In the genomic region with DNA sequence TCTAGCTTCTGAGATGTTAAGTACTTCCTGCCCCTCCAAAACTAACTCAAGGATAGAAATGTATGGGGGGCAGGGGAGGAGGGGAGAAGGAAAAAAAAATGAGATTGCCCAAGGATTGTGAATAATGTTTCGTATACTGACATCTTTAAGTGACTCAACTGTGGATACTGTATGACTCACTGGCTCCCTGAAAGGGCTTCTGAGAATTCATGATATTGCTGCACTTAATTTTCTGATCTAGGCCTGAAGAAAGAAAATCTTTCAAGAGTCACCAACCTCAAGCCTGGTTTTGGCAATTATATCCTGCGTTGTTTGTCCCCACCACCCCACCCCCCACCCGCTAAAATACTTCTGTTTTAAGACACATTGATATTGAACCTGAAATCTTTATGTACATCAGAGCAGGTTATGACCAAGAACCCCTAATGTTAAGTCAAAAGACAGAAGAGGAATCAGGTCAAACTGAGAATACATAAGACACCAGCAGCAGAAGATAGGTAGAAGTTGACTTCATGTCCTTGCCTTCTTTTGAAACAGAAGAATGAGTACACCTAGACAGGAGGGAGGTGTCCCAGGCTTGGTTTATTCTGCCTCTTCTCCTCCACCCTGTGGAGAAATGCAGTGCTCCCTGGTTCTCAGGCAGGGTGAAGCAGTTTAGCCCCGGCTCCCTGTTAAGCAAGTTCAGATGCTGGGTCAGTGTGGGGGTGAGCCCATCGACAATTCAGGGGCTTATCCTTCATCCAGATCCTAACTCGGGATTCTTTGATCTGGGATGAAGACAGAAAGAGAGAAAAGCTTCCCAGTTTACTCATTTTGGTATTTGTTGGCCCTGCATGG, we compare ENCODE assay signal across 9 cellular contexts. TPM values are rescaled to one million over a fixed set of nuclear protein-coding genes. Genes with fewer than 3 reads are reported as not detected.
DNase-seq lines count a peak whose midpoint lies in the region; ATAC-seq and TF ChIP-seq lines count a peak whose summit lies in the region.
"Had no signal": no experiment of that assay in that cellular context is flagged by ENCODE, and none has a peak within 500 bp of the region (broad histone marks: within the 10 kb centered on the region; RNA-seq: fewer than 3 reads in every experiment).

No MANE protein-coding gene starts in this region.

- TF ChIP-seq EP300 in SK-N-SH (IDR thresholded peaks at IDR 0.05; ENCODE audit: borderline replicate concordance in 1 of 2, low read depth in 1 of 2, low read length in 1 of 2) = 0 out of 4 replicates have a peak, but pooled peaks of 1 of the 2 experiments have one; percentile 19

- H3F3A ChIP-seq in SK-N-SH (replicated peaks; ENCODE audit: insufficient read depth) = peaks cover 43% of the 10 kb centered on the region

- no peaks in the 10 kb centered on the region for H3K9me3 Mint-ChIP-seq in stimulated activated effector memory CD8-positive, alpha-beta T cell treated with anti-CD3 and anti-CD28 coated beads, Interleukin-12 subunit alpha, Interleukin-12 subunit beta, amount 100 ng/mL, for 72 hours

- 36% methylated on average over 6 of the region's 6 CpGs for WGBS in SK-N-SH (ENCODE audit: low lambda C conversion rate)

- CTCF ChIA-PET in SK-N-SH (lab: Yijun Ruan, JAX) (interaction anchor here (1.3 kb wide), 1 partner anchor 161 kb away, joined by 3 read pairs; no protein-coding TSS in a partner anchor), GM10248 (lab: Yijun Ruan, JAX) (interaction anchor here (1.2 to 2.0 kb wide), 3 partner anchors 12 to 161 kb away, joined by 3 to 5 read pairs (median 4); no protein-coding TSS in a partner anchor)

- POLR2A ChIA-PET in SK-N-SH (lab: Yijun Ruan, JAX) (no interaction called here), GM10248 (lab: Yijun Ruan, JAX) (no interaction called here)

- peak overlapping the region in 1 of 2 experiments; percentile 87; a peak in 3 of 4 replicates for H3K27ac ChIP-seq in SK-N-SH (ENCODE audit: low read depth in 2 of 2, low read length in 1 of 2)
- peak overlapping the region; percentile 81 for H3K27ac ChIP-seq in epithelial cell of prostate

- H3K4me3 Mint-ChIP-seq in stimulated activated effector memory CD8-positive, alpha-beta T cell treated with anti-CD3 and anti-CD28 coated beads, Interleukin-12 subunit alpha, Interleukin-12 subunit beta, amount 100 ng/mL, for 72 hours = peak overlapping the region; percentile 49

- peaks cover 36% of the 10 kb centered on the region for H3K4me1 Mint-ChIP-seq in stimulated activated effector memory CD8-positive, alpha-beta T cell treated with anti-CD3 and anti-CD28 coated beads, Interleukin-12 subunit alpha, Interleukin-12 subunit beta, amount 100 ng/mL, for 72 hours

- H2AFZ ChIP-seq in SK-N-SH (ENCODE audit: low read depth) = no peak overlapping the region

- peak; percentile 25 for DNase-seq in activated T-cell treated with anti-CD3 and anti-CD28 coated beads for 24 hours (ENCODE audit: low read depth)
- no peak for DNase-seq in activated T-cell treated with anti-CD3 and anti-CD28 coated beads for 4 hours
- no peak for DNase-seq in SK-N-SH
- DNase-seq in epithelial cell of prostate (ENCODE audit: low read depth, low spot score) = peak; percentile 46
- peak in 1 of 2 donors; percentile 60 for DNase-seq in stimulated activated effector memory CD8-positive, alpha-beta T cell treated with anti-CD3 and anti-CD28 coated beads, Interleukin-12 subunit alpha, Interleukin-12 subunit beta, amount 100 ng/mL, for 72 hours (ENCODE audit: low spot score in 2 of 2)
- DNase-seq in NCI-H2081 treated with DMSO at 0.1 percent for 48 hours (lab: John Stamatoyannopoulos, UW) = no peak
- no peak for DNase-seq in GM10248 (ENCODE audit: extremely low spot score)
- no peak for DNase-seq in NCI-H526 treated with DMSO at 0.1 percent for 48 hours (lab: John Stamatoyannopoulos, UW)
- DNase-seq: CD8-positive, alpha-beta memory T cell had no signal

- no peaks in the 10 kb centered on the region for H3K9me2 ChIP-seq in SK-N-SH

- no peak for TF ChIP-seq RAD21 in SK-N-SH (IDR thresholded peaks at IDR 0.05; ENCODE audit: low read length)

- peak overlapping the region; percentile 56 for H3K4me2 ChIP-seq in SK-N-SH

- peak; percentile 65 for ATAC-seq in stimulated activated effector memory CD8-positive, alpha-beta T cell treated with anti-CD3 and anti-CD28 coated beads, Interleukin-12 subunit alpha, Interleukin-12 subunit beta, amount 100 ng/mL, for 72 hours

- H3K4me3 ChIP-seq in SK-N-SH (ENCODE audit: low read depth in 2 of 2, low read length in 1 of 2) = 0 out of 4 replicates have a peak overlapping the region, but pooled peaks of 1 of the 2 experiments have one; percentile 1

- peak overlapping the region; percentile 5; the same call in 1 of the 2 replicates for H3K9ac ChIP-seq in SK-N-SH

- peaks cover 28 to 38% of the 10 kb centered on the region in 2 experiments for H3K36me3 ChIP-seq in SK-N-SH (replicated peaks in 1 of 2; ENCODE audit: control insufficient read depth in 1 of 2, insufficient read depth in 2 of 2, low read length in 1 of 2)

- TF ChIP-seq CTCF in SK-N-SH (IDR thresholded peaks at IDR 0.05) (no peak), GM10248 (IDR thresholded peaks at IDR 0.05; ENCODE audit: control extremely low read depth, extremely low read depth, low read depth, missing control alignments) (no peak)

- peak overlapping the region; percentile 84 for H3K27ac Mint-ChIP-seq in stimulated activated effector memory CD8-positive, alpha-beta T cell treated with anti-CD3 and anti-CD28 coated beads, Interleukin-12 subunit alpha, Interleukin-12 subunit beta, amount 100 ng/mL, for 72 hours

- peaks cover 77% of the 10 kb centered on the region for H3K36me3 Mint-ChIP-seq in stimulated activated effector memory CD8-positive, alpha-beta T cell treated with anti-CD3 and anti-CD28 coated beads, Interleukin-12 subunit alpha, Interleukin-12 subunit beta, amount 100 ng/mL, for 72 hours

- peaks cover 15% of the 10 kb centered on the region for H3K79me2 ChIP-seq in SK-N-SH (ENCODE audit: insufficient read depth)

- H3K4me1 ChIP-seq in SK-N-SH (ENCODE audit: control insufficient read depth in 1 of 2, insufficient read depth in 2 of 2, low read depth in 1 of 2, low read length in 1 of 2) = peaks cover 6 to 12% of the 10 kb centered on the region in 2 experiments; a peak in 3 of 4 replicates

- H3K9me3 ChIP-seq in SK-N-SH = no peaks in the 10 kb centered on the region

- peaks cover 14% of the 10 kb centered on the region for H4K20me1 ChIP-seq in SK-N-SH (ENCODE audit: insufficient read depth)

- no peaks in the 10 kb centered on the region for H3K27me3 ChIP-seq in SK-N-SH (ENCODE audit: insufficient read depth)

TF ChIP-seq in SK-N-SH, 30 proteins besides CTCF, POLR2A, EP300 and RAD21 (continues in another document):
- TF ChIP-seq, protein P1, sequence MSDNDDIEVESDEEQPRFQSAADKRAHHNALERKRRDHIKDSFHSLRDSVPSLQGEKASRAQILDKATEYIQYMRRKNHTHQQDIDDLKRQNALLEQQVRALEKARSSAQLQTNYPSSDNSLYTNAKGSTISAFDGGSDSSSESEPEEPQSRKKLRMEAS (IDR thresholded peaks at IDR 0.05; ENCODE audit: low read depth) = 0 out of 2 replicates have a peak, but pooled peaks have one; percentile 49
- no peak for TF ChIP-seq FOXM1 (IDR thresholded peaks at IDR 0.05; ENCODE audit: low read depth)
- TF ChIP-seq MEF2A (IDR thresholded peaks at IDR 0.05; ENCODE audit: borderline replicate concordance, low read depth) = no peak
- TF ChIP-seq TCF12 (IDR thresholded peaks at IDR 0.05) = peak; percentile 62; the same call in 1 of the 2 replicates
- no peak for TF ChIP-seq SIN3A (IDR thresholded peaks at IDR 0.05; ENCODE audit: borderline replicate concordance, low read depth, low read length)
- TF ChIP-seq USF2 (IDR thresholded peaks at IDR 0.05; ENCODE audit: borderline replicate concordance, low read depth, low read length) = no peak
- 0 out of 2 replicates have a peak, but pooled peaks have one; percentile 27 for TF ChIP-seq POLR2AphosphoS5 (IDR thresholded peaks at IDR 0.05; ENCODE audit: low read depth, low read length)
- TF ChIP-seq ELF1 (IDR thresholded peaks at IDR 0.05) = peak; percentile 17; the same call in 1 of the 2 replicates
- no peak for TF ChIP-seq GABPA (IDR thresholded peaks at IDR 0.05; ENCODE audit: low read depth)
- no peak for TF ChIP-seq CHD2 (IDR thresholded peaks at IDR 0.05; ENCODE audit: low read length, partially characterized antibody)
- no peak for TF ChIP-seq MXI1 (IDR thresholded peaks at IDR 0.05; ENCODE audit: low read depth, low read length)
- TF ChIP-seq, protein P2, sequence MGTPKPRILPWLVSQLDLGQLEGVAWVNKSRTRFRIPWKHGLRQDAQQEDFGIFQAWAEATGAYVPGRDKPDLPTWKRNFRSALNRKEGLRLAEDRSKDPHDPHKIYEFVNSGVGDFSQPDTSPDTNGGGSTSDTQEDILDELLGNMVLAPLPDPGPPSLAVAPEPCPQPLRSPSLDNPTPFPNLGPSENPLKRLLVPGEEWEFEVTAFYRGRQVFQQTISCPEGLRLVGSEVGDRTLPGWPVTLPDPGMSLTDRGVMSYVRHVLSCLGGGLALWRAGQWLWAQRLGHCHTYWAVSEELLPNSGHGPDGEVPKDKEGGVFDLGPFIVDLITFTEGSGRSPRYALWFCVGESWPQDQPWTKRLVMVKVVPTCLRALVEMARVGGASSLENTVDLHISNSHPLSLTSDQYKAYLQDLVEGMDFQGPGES (IDR thresholded peaks at IDR 0.05; ENCODE audit: low read depth, low read length) = no peak
- no peak for TF ChIP-seq GATA2 (CRISPR knock-in tag; IDR thresholded peaks at IDR 0.05)
- peak; percentile 84 for TF ChIP-seq JUND (IDR thresholded peaks at IDR 0.05)
- no peak for TF ChIP-seq RCOR1 (IDR thresholded peaks at IDR 0.05; ENCODE audit: low read length)
- no peak for TF ChIP-seq EZH2phosphoT487 (IDR thresholded peaks at IDR 0.05; ENCODE audit: borderline replicate concordance, low read depth)
- TF ChIP-seq TAF1 (IDR thresholded peaks at IDR 0.05; ENCODE audit: borderline replicate concordance, low read depth, low read length) = no peak

RNA-seq across cellular contexts. Expression of gene FBXL20, which starts 3.3 kb away (rescaled TPM):
- polyA plus RNA-seq in SK-N-SH (2012; rRNA removed) = 2.2 and 2.7 TPM in 2 replicates
- polyA plus RNA-seq in SK-N-SH (2012; cell fraction: cytosol; rRNA removed) = 2.5 and 2.6 TPM in 2 replicates
- 5.3 and 7.7 TPM in 2 replicates for polyA plus RNA-seq in SK-N-SH (2012; cell fraction: nucleus; rRNA removed)

RNA-seq across cellular contexts. Expression of gene MED1, which starts 46.3 kb away (rescaled TPM):
- polyA plus RNA-seq in SK-N-SH (2012; rRNA removed) = 12.3 and 19.9 TPM in 2 replicates
- 13.8 and 15.7 TPM in 2 replicates for polyA plus RNA-seq in SK-N-SH (2012; cell fraction: cytosol; rRNA removed)
- polyA plus RNA-seq in SK-N-SH (2012; cell fraction: nucleus; rRNA removed) = 6.3 and 15.8 TPM in 2 replicates

RNA-seq across cellular contexts. Expression of gene CDK12, which starts 56.5 kb away (rescaled TPM):
- polyA plus RNA-seq in SK-N-SH (2012; rRNA removed) = 11.6 and 15.7 TPM in 2 replicates
- polyA plus RNA-seq in SK-N-SH (2012; cell fraction: cytosol; rRNA removed) = 8.5 and 9.0 TPM in 2 replicates
- polyA plus RNA-seq in SK-N-SH (2012; cell fraction: nucleus; rRNA removed) = 45.1 and 59.0 TPM in 2 replicates

Comparison
In these comparisons a context has a peak if more than half of its experiments do, and no peak if none do; other contexts are left out.
1. DNase-seq: peak in activated T-cell treated with anti-CD3 and anti-CD28 coated beads for 24 hours (single experiment) and epithelial cell of prostate (single experiment); none in activated T-cell treated with anti-CD3 and anti-CD28 coated beads for 4 hours (single experiment), SK-N-SH (single experiment), NCI-H2081 treated with DMSO at 0.1 percent for 48 hours (single experiment), GM10248 (single experiment) and NCI-H526 treated with DMSO at 0.1 percent for 48 hours (single experiment).